ENCODE assay signal across 34 cellular contexts in genomic region chr12:30880813-30881212, GRCh38. TPM values are rescaled to one million over a fixed set of nuclear protein-coding genes. Genes with fewer than 3 reads are reported as not detected.
"Had no signal": no experiment of that assay in that cellular context is flagged by ENCODE, and none has a peak within 500 bp of the region (broad histone marks: within the 10 kb centered on the region; RNA-seq: fewer than 3 reads in every experiment).

No MANE protein-coding gene starts in this region.

- H3K36me3 ChIP-seq: adrenal gland, ascending aorta, brain microvascular endothelial cell, breast epithelium, cardiac muscle cell had no signal

- DNase-seq: activated effector memory CD4-positive, alpha-beta T cell treated with anti-CD3 and anti-CD28 coated beads, Interleukin-2, amount 50 U/mL, for 16 hours; activated effector memory CD4-positive, alpha-beta T cell treated with Interleukin-2 at 50 U/mL for 16 hours; activated gamma-delta T cell; activated gamma-delta T cell treated with Interleukin-2 at 50 U/mL for 16 hours; activated naive CD4-positive, alpha-beta T cell; activated naive CD4-positive, alpha-beta T cell treated with anti-CD3 and anti-CD28 coated beads for 36 hours; activated naive CD4-positive, alpha-beta T cell treated with anti-CD3 and anti-CD28 coated beads, Interleukin-2, amount 10 ng/mL, durations not matched to agents 7 days and 5 days; activated naive CD4-positive, alpha-beta T cell treated with anti-CD3 and anti-CD28 coated beads, Interleukin-2, amount 50 U/mL, for 16 hours; activated naive CD4-positive, alpha-beta T cell treated with Interleukin-2 at 50 U/mL for 16 hours; activated naive CD8-positive, alpha-beta T cell treated with anti-CD3 and anti-CD28 coated beads for 36 hours; activated naive CD8-positive, alpha-beta T cell treated with anti-CD3 and anti-CD28 coated beads, Interleukin-2, amount 10 ng/mL, durations not matched to agents 7 days and 5 days; activated naive CD8-positive, alpha-beta T cell treated with anti-CD3 and anti-CD28 coated beads, Interleukin-2, amount 50 U/mL, for 24 hours; activated T-cell treated with anti-CD3 and anti-CD28 coated beads, Interleukin-2, amount 50 U/mL, for 1 hour; activated T-cell treated with anti-CD3 and anti-CD28 coated beads, Interleukin-2, amount 50 U/mL, for 24 hours; activated T-cell treated with anti-CD3 and anti-CD28 coated beads, Interleukin-2, amount 50 U/mL, for 4 hours; activated T-cell treated with anti-CD3 and anti-CD28 coated beads, Interleukin-2, amount 50 U/mL, for 48 hours; activated T-cell treated with anti-CD3 and anti-CD28 coated beads, Interleukin-2, amount 50 U/mL, for 72 hours; adrenal gland; amniotic stem cell; amygdala; anterior cingulate cortex; aorta; body of pancreas; brain microvascular endothelial cell; caudate nucleus; central memory CD4-positive, alpha-beta T cell; cerebellar nuclear complex had no signal

- H3K27me3 ChIP-seq: adrenal gland, ascending aorta, body of pancreas, breast epithelium, cardiac muscle cell had no signal

- H3K27ac ChIP-seq: adrenal gland, ascending aorta, body of pancreas, brain microvascular endothelial cell, breast epithelium, cardiac muscle cell had no signal

- H3K4me3 ChIP-seq: adrenal gland, ascending aorta, body of pancreas, breast epithelium, cardiac muscle cell had no signal

- H3K4me1 ChIP-seq: adrenal gland, ascending aorta, body of pancreas, breast epithelium had no signal

- H3K9me3 ChIP-seq: adrenal gland, ascending aorta had no signal

RNA-seq across cellular contexts. Expression of gene TSPAN11, which starts 45.7 kb away (rescaled TPM):
- total RNA-seq: activated naive CD4-positive, alpha-beta T cell treated with anti-CD3 and anti-CD28 coated beads for 36 hours; activated naive CD4-positive, alpha-beta T cell treated with anti-CD3 and anti-CD28 coated beads, Interleukin-2, amount 50 U/mL, for 72 hours; activated naive CD8-positive, alpha-beta T cell treated with anti-CD3 and anti-CD28 coated beads for 36 hours; activated naive CD8-positive, alpha-beta T cell treated with anti-CD3 and anti-CD28 coated beads, Interleukin-2, amount 10 ng/mL, durations not matched to agents 7 days and 5 days; activated T-cell treated with anti-CD3 and anti-CD28 coated beads, Interleukin-2, amount 50 U/mL, for 4 hours; activated T-helper 1 cell treated with anti-CD3 and anti-CD28 coated beads, Interleukin-12 subunit alpha, Interleukin-12 subunit beta, Interleukin-2, Interleukin-4 antibody, amounts not matched to agents 30 ng/mL and 10 ng/mL and 1 ng/mL, durations not matched to agents 14 hours and 24 hours and 36 hours; activated T-helper 2 cell treated with anti-CD3 and anti-CD28 coated beads, Interferon-gamma antibody, Interleukin-2, Interleukin-4, amounts not matched to agents 10 μg/mL and 5 μg/mL and 100 μg/mL, durations not matched to agents 14 hours and 24 hours and 36 hours; bronchial epithelial cell had no signal
